In genomic region chr5:101418735-101419134, GRCh38 we compare ENCODE assay signal across 1 cellular context.
TF ChIP-seq lines count a peak whose summit lies in the region.

No MANE protein-coding gene starts in this region.

TF ChIP-seq in H1, 55 proteins besides CTCF, POLR2A, EP300 and RAD21:
- no peak for TF ChIP-seq SP2 (IDR thresholded peaks at IDR 0.05; ENCODE audit: low read length)
- 0 out of 2 replicates have a peak, but pooled peaks have one; percentile 15 for TF ChIP-seq TEAD4 (IDR thresholded peaks at IDR 0.05; ENCODE audit: low read depth, low read length)
